13 cellular contexts compared by ENCODE assay signal in the genomic region with DNA sequence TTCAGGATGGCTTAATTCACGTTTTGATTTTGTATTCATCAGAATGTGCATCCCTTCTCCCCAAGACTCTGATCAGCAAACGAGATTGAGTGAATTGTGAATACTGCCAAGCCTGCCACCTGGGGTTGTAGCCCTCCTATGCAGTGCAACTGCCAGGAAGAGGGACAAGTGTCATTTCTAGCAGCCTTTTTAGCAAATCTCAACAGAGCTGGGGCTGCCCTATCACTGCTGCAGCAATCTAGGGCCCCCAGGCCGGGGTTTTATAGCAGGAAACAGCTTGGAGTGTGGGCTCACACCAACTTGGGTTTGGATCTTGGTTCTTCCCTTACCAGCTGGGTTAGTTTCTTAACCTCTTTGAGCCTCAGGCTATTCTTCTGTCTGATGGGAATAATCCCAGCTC.
DNase-seq lines count a peak whose midpoint lies in the region; ATAC-seq and TF ChIP-seq lines count a peak whose summit lies in the region.
"Had no signal": no experiment of that assay in that cellular context is flagged by ENCODE, and none has a peak within 500 bp of the region (broad histone marks: within the 10 kb centered on the region; RNA-seq: fewer than 3 reads in every experiment).

No MANE protein-coding gene starts in this region.

- peak overlapping the region; percentile 1 for H2AFZ ChIP-seq in neuron (ENCODE audit: low read depth, low read length)

- H3K27me3 ChIP-seq in neuron (ENCODE audit: insufficient read depth, low read length) = peaks cover 15% of the 10 kb centered on the region

- H3K4me1 ChIP-seq in neuron (ENCODE audit: insufficient read depth, low read length) = peaks cover 11% of the 10 kb centered on the region

- DNase-seq in GM13977 (ENCODE audit: low spot score) (peak; percentile 45), NOMO-1 treated with DMSO at 0.1 percent for 48 hours (lab: John Stamatoyannopoulos, UW; ENCODE audit: unreplicated experiment) (peak; percentile 16), OCI-M2 (lab: John Stamatoyannopoulos, UW; ENCODE audit: unreplicated experiment) (no peak), NCI-H2196 (lab: John Stamatoyannopoulos, UW; ENCODE audit: unreplicated experiment) (no peak)
- DNase-seq in stimulated activated CD4-positive, alpha-beta T cell treated with anti-CD3 and anti-CD28 coated beads, Interleukin-4, amount 100 ng/mL, for 24 hours = no peak
- DNase-seq: activated CD4-positive, CD25-positive, alpha-beta regulatory T cell treated with anti-CD3 and anti-CD28 coated beads, Interleukin-2, amount 50 U/mL, for 72 hours; activated naive CD4-positive, alpha-beta T cell treated with anti-CD3 and anti-CD28 coated beads, Interleukin-2, amount 10 ng/mL, durations not matched to agents 7 days and 5 days; DMS53; effector CD4-positive, alpha-beta T cell; NCI-H1436 had no signal

- peak; percentile 22 for ATAC-seq in GM21717 (IDR thresholded peaks at IDR 0.05; ENCODE audit: unreplicated experiment)
- no peak for ATAC-seq in GM19452 (IDR thresholded peaks at IDR 0.05; ENCODE audit: unreplicated experiment)

- no peak overlapping the region for H3K4me3 ChIP-seq in neuron (ENCODE audit: low read length)

- in situ Hi-C loops in GM13977 (cut with MboI; ENCODE audit: low pct_unique_long_range_greater_than_20kb, low sequenced_read_pairs, unreplicated experiment) = no loop called here

- TF ChIP-seq CTCF in GM13977 (IDR thresholded peaks at IDR 0.05; ENCODE audit: extremely low read depth, insufficient read depth, missing control alignments) = no peak

- no peaks in the 10 kb centered on the region for H3K36me3 ChIP-seq in neuron (ENCODE audit: insufficient read depth, low read length)

- H3K9me3 ChIP-seq in neuron (ENCODE audit: low read length) = no peaks in the 10 kb centered on the region

Comparison
In these comparisons a context has a peak if more than half of its experiments do, and no peak if none do; other contexts are left out.
1. DNase-seq: peak in GM13977 (single experiment) and NOMO-1 treated with DMSO at 0.1 percent for 48 hours (single experiment); none in stimulated activated CD4-positive, alpha-beta T cell treated with anti-CD3 and anti-CD28 coated beads, Interleukin-4, amount 100 ng/mL, for 24 hours (single experiment), OCI-M2 (single experiment) and NCI-H2196 (single experiment).